ENCODE assay signal across 16 cellular contexts in genomic region chr1:208631516-208631915, GRCh38.
DNase-seq lines count a peak whose midpoint lies in the region; ATAC-seq, FAIRE-seq and TF ChIP-seq lines count a peak whose summit lies in the region.
"Had no signal": no experiment of that assay in that cellular context is flagged by ENCODE, and none has a peak within 500 bp of the region (broad histone marks: within the 10 kb centered on the region; RNA-seq: fewer than 3 reads in every experiment).

No MANE protein-coding gene starts in this region.

- no peak for TF ChIP-seq POLR2A in breast epithelium (IDR thresholded peaks at IDR 0.05)

- CTCF ChIA-PET in MCF 10A (lab: Yijun Ruan, JAX) = interaction anchor here (0.6 to 1.1 kb wide), 7 partner anchors 8 to 594 kb away, joined by 3 to 6 read pairs (median 3); no protein-coding TSS in a partner anchor

- no peaks in the 10 kb centered on the region for H3K4me1 Mint-ChIP-seq in MCF 10A (ENCODE audit: insufficient read depth, unreplicated experiment)
- H3K4me1 Mint-ChIP-seq: CD8-positive, alpha-beta memory T cell; H9 had no signal

- peak overlapping the region; percentile 28 for H3K4me2 ChIP-seq in keratinocyte (ENCODE audit: control insufficient read depth, extremely low read depth, insufficient read depth, low read depth, low read length)
- H3K4me2 ChIP-seq: BLaER1 had no signal

- intact Hi-C loops in breast epithelium (cut with DNase I; ENCODE audit: low total_unique reads) (no loop called here), MCF 10A (cut with micrococcal nuclease) (no loop called here)

- H3K4me3 ChIP-seq in breast epithelium (peak overlapping the region in 2 of 3 donors; percentile 19 to 20), bronchial epithelial cell (ENCODE audit: low read depth, low read length) (no peak overlapping the region), keratinocyte (ENCODE audit: control insufficient read depth in 2 of 3, extremely low read depth in 1 of 3, insufficient read depth in 2 of 3, low read depth in 1 of 3, low read length in 3 of 3) (no peak overlapping the region)
- H3K4me3 ChIP-seq: BLaER1 had no signal

- H3K27me3 Mint-ChIP-seq in MCF 10A (ENCODE audit: insufficient read depth, unreplicated experiment) = peaks cover 10% of the 10 kb centered on the region
- H3K27me3 Mint-ChIP-seq: CD8-positive, alpha-beta memory T cell had no signal

- FAIRE-seq in bronchial epithelial cell (lab: Jason Lieb, UNC) = peak; percentile 64
- no peak for FAIRE-seq in keratinocyte (lab: Jason Lieb, UNC)
- FAIRE-seq: GM18507 had no signal

- H3K9ac ChIP-seq in keratinocyte (ENCODE audit: control insufficient read depth, extremely low read depth, insufficient read depth, low read length) = no peak overlapping the region
- H3K9ac ChIP-seq: BLaER1 had no signal

- no peaks in the 10 kb centered on the region for H3K9me1 ChIP-seq in keratinocyte (ENCODE audit: control insufficient read depth, extremely low read depth, insufficient read depth, low read length)

- H3K27ac ChIP-seq in breast epithelium (peak overlapping the region in 1 of 2 donors; percentile 30), keratinocyte (ENCODE audit: control insufficient read depth, insufficient read depth, low read length) (no peak overlapping the region)
- H3K27ac ChIP-seq: BLaER1 had no signal

- no peaks in the 10 kb centered on the region for H3K36me3 ChIP-seq in breast epithelium
- H3K36me3 ChIP-seq in bronchial epithelial cell (ENCODE audit: control insufficient read depth, insufficient read depth, low read length) = no peaks in the 10 kb centered on the region
- no peaks in the 10 kb centered on the region for H3K36me3 ChIP-seq in keratinocyte (ENCODE audit: control insufficient read depth in 2 of 2, extremely low read depth in 1 of 2, insufficient read depth in 2 of 2, low read length in 2 of 2)
- H3K36me3 ChIP-seq: BLaER1 had no signal

- no peaks in the 10 kb centered on the region for H3K36me3 Mint-ChIP-seq in MCF 10A (ENCODE audit: insufficient read depth, unreplicated experiment)
- H3K36me3 Mint-ChIP-seq: CD8-positive, alpha-beta memory T cell had no signal

- no peaks in the 10 kb centered on the region for H3K4me1 ChIP-seq in breast epithelium
- no peaks in the 10 kb centered on the region for H3K4me1 ChIP-seq in keratinocyte (ENCODE audit: control insufficient read depth, extremely low read depth, insufficient read depth, low read length)
- H3K4me1 ChIP-seq: BLaER1 had no signal

- H2AFZ ChIP-seq in keratinocyte (ENCODE audit: control insufficient read depth, low read length) = no peak overlapping the region

- dilution Hi-C loops in keratinocyte (cut with MboI; ENCODE audit: extremely low pct_ligation_motif_present, low sequenced_read_pairs) = no loop called here

- H3K9me3 ChIP-seq in breast epithelium (no peaks in the 10 kb centered on the region), keratinocyte (ENCODE audit: control insufficient read depth, low read depth, low read length) (no peaks in the 10 kb centered on the region)
- H3K9me3 ChIP-seq: BLaER1 had no signal

- BruUV-seq in MCF 10A (replicated peaks; lab: Mats Ljungman, UMichigan) = no TSS peak

- POLR2A ChIA-PET in MCF 10A (lab: Yijun Ruan, JAX) = interaction anchor here (0.6 to 0.7 kb wide), 4 partner anchors 14 to 728 kb away, joined by 3 to 5 read pairs (median 4); no protein-coding TSS in a partner anchor

- TF ChIP-seq CTCF in breast epithelium (IDR thresholded peaks at IDR 0.05) (no peak), MCF 10A (IDR thresholded peaks at IDR 0.05; ENCODE audit: unreplicated experiment) (no peak), bronchial epithelial cell (IDR thresholded peaks at IDR 0.05; ENCODE audit: insufficient read depth, low read length, severe bottlenecking) (no peak), keratinocyte (optimal IDR thresholded peaks at IDR 0.05 in 1 of 3, IDR thresholded peaks at IDR 0.05 in 1 of 3, conservative IDR thresholded peaks at IDR 0.05 in 1 of 3; ENCODE audit: extremely low read depth in 1 of 3, insufficient read depth in 2 of 3, low read length in 3 of 3) (no peak)

- no peaks in the 10 kb centered on the region for H3K79me2 ChIP-seq in keratinocyte (ENCODE audit: control insufficient read depth, insufficient read depth, low read length)

- no peak overlapping the region for H3K27ac Mint-ChIP-seq in MCF 10A (ENCODE audit: low read depth, unreplicated experiment)
- H3K27ac Mint-ChIP-seq: CD8-positive, alpha-beta memory T cell; H9 had no signal

- no peak overlapping the region for H3K4me3 Mint-ChIP-seq in MCF 10A (ENCODE audit: unreplicated experiment)
- H3K4me3 Mint-ChIP-seq: CD8-positive, alpha-beta memory T cell; H9 had no signal

- ATAC-seq in HG02588 (IDR thresholded peaks at IDR 0.05; ENCODE audit: unreplicated experiment) = no peak

- no peaks in the 10 kb centered on the region for H3K9me3 Mint-ChIP-seq in MCF 10A (ENCODE audit: unreplicated experiment)
- H3K9me3 Mint-ChIP-seq: CD8-positive, alpha-beta memory T cell; H9 had no signal

- DNase-seq in breast epithelium (ENCODE audit: low spot score in 2 of 2) (no peak), MCF 10A (ENCODE audit: unreplicated experiment) (no peak), bronchial epithelial cell (ENCODE audit: low read depth) (no peak), keratinocyte (ENCODE audit: low read depth, low spot score) (no peak), superior temporal gyrus (ENCODE audit: extremely low spot score) (peak; percentile 23), NCI-H526 (lab: John Stamatoyannopoulos, UW) (no peak), NCI-H1930 (lab: John Stamatoyannopoulos, UW) (no peak)
- DNase-seq: 8988T; AML-193; CD8-positive, alpha-beta memory T cell; DMS53; GOT3; H9 had no signal

- no peaks in the 10 kb centered on the region for H4K20me1 ChIP-seq in keratinocyte (ENCODE audit: control insufficient read depth, extremely low read depth, insufficient read depth, low read length)
- H4K20me1 ChIP-seq: BLaER1 had no signal

- H3K27me3 ChIP-seq in breast epithelium = no peaks in the 10 kb centered on the region
- H3K27me3 ChIP-seq in bronchial epithelial cell (ENCODE audit: control insufficient read depth, insufficient read depth, low read length) = peaks cover 2% of the 10 kb centered on the region
- peaks cover 5% of the 10 kb centered on the region for H3K27me3 ChIP-seq in keratinocyte (ENCODE audit: control insufficient read depth, extremely low read depth, insufficient read depth, low read length)
- H3K27me3 ChIP-seq: BLaER1 had no signal

Comparison
In these comparisons a context has a peak if more than half of its experiments do, and no peak if none do; other contexts are left out.
1. H3K4me3 ChIP-seq: peak in breast epithelium (2 of 3); none in bronchial epithelial cell (single experiment) and keratinocyte (0 of 3).